ENCODE assay signal across 8 cellular contexts in genomic region chr9:12266758-12267157, GRCh38.
"Had no signal": no experiment of that assay in that cellular context is flagged by ENCODE, and none has a peak within 500 bp of the region (broad histone marks: within the 10 kb centered on the region; RNA-seq: fewer than 3 reads in every experiment).

No MANE protein-coding gene starts in this region.

- DNase-seq: GDM1, GF-D8 had no signal

- ATAC-seq: GM12878 had no signal

- H3K4me3 ChIP-seq: GM12878 had no signal

- FAIRE-seq: G401.6, GM12878, GM12891, GM12892, GM18507, GM19239 had no signal
